22 cellular contexts compared by ENCODE assay signal in genomic region chr5:112379541-112380325, GRCh38. TPM values are rescaled to one million over a fixed set of nuclear protein-coding genes. Genes with fewer than 3 reads are reported as not detected.
"Had no signal": no experiment of that assay in that cellular context is flagged by ENCODE, and none has a peak within 500 bp of the region (broad histone marks: within the 10 kb centered on the region; RNA-seq: fewer than 3 reads in every experiment).

No MANE protein-coding gene starts in this region.

- H3K9me3 ChIP-seq: esophagus squamous epithelium, neutrophil, ovary, sigmoid colon, thoracic aorta, upper lobe of left lung had no signal

- DNase-seq: activated CD4-positive, alpha-beta T cell treated with anti-CD3 and anti-CD28 coated beads for 1 hour; activated CD4-positive, alpha-beta T cell treated with anti-CD3 and anti-CD28 coated beads, Interleukin-2, amount 50 U/mL, for 1 hour; activated CD8-positive, alpha-beta T cell treated with anti-CD3 and anti-CD28 coated beads, Interleukin-2, amount 10 ng/mL, durations not matched to agents 7 days and 5 days; activated gamma-delta T cell treated with Interleukin-2 at 50 U/mL for 16 hours; aorta; brain microvascular endothelial cell; central memory CD4-positive, alpha-beta T cell; effector memory CD4-positive, alpha-beta T cell; esophagus squamous epithelium; naive thymus-derived CD8-positive, alpha-beta T cell; ovary; sigmoid colon; stimulated activated CD4-positive, alpha-beta T cell treated with anti-CD3 and anti-CD28 coated beads, Interleukin-2, amount 100 ng/mL, for 48 hours; stimulated activated naive CD4-positive, alpha-beta T cell treated with Interleukin-2 at 50 U/mL for 16 hours; T-helper 9 cell; upper lobe of left lung had no signal

- H3K27ac Mint-ChIP-seq: activated CD8-positive, alpha-beta T cell treated with anti-CD3 and anti-CD28 coated beads, Interleukin-2, amount 10 ng/mL, durations not matched to agents 7 days and 5 days; activated naive CD4-positive, alpha-beta T cell treated with anti-CD3 and anti-CD28 coated beads, Interleukin-2, amount 50 U/mL, for 72 hours; activated T-helper 1 cell treated with anti-CD3 and anti-CD28 coated beads, Interleukin-12 subunit alpha, Interleukin-12 subunit beta, Interleukin-2, Interleukin-4 antibody, amounts not matched to agents 30 ng/mL and 10 ng/mL and 1 ng/mL, durations not matched to agents 14 hours and 24 hours and 36 hours; naive thymus-derived CD8-positive, alpha-beta T cell had no signal

- H3K27ac ChIP-seq: brain microvascular endothelial cell, esophagus squamous epithelium, neutrophil, ovary, sigmoid colon, thoracic aorta, upper lobe of left lung had no signal

- H3K27me3 ChIP-seq: brain microvascular endothelial cell, esophagus squamous epithelium, neutrophil, ovary, sigmoid colon, upper lobe of left lung had no signal

- H3K36me3 Mint-ChIP-seq: activated naive CD4-positive, alpha-beta T cell treated with anti-CD3 and anti-CD28 coated beads, Interleukin-2, amount 50 U/mL, for 72 hours; naive thymus-derived CD8-positive, alpha-beta T cell had no signal

- H3K4me3 ChIP-seq: esophagus squamous epithelium, lung, ovary, sigmoid colon, thoracic aorta, upper lobe of left lung had no signal

- H3K4me3 Mint-ChIP-seq: activated CD8-positive, alpha-beta T cell treated with anti-CD3 and anti-CD28 coated beads, Interleukin-2, amount 10 ng/mL, durations not matched to agents 7 days and 5 days; activated T-helper 1 cell treated with anti-CD3 and anti-CD28 coated beads, Interleukin-12 subunit alpha, Interleukin-12 subunit beta, Interleukin-2, Interleukin-4 antibody, amounts not matched to agents 30 ng/mL and 10 ng/mL and 1 ng/mL, durations not matched to agents 14 hours and 24 hours and 36 hours; naive thymus-derived CD8-positive, alpha-beta T cell had no signal

- H3K4me1 Mint-ChIP-seq: naive thymus-derived CD8-positive, alpha-beta T cell had no signal

- H3K4me1 ChIP-seq: upper lobe of left lung had no signal

- ATAC-seq: activated CD8-positive, alpha-beta T cell treated with anti-CD3 and anti-CD28 coated beads, Interleukin-2, amount 10 ng/mL, durations not matched to agents 7 days and 5 days; activated naive CD4-positive, alpha-beta T cell treated with anti-CD3 and anti-CD28 coated beads, Interleukin-2, amount 50 U/mL, for 72 hours; left lobe of liver; naive thymus-derived CD8-positive, alpha-beta T cell had no signal

- H3K9me3 Mint-ChIP-seq: activated naive CD4-positive, alpha-beta T cell treated with anti-CD3 and anti-CD28 coated beads, Interleukin-2, amount 50 U/mL, for 72 hours; activated T-helper 1 cell treated with anti-CD3 and anti-CD28 coated beads, Interleukin-12 subunit alpha, Interleukin-12 subunit beta, Interleukin-2, Interleukin-4 antibody, amounts not matched to agents 30 ng/mL and 10 ng/mL and 1 ng/mL, durations not matched to agents 14 hours and 24 hours and 36 hours had no signal

- H3K36me3 ChIP-seq: brain microvascular endothelial cell, neutrophil, ovary, sigmoid colon, thoracic aorta, upper lobe of left lung had no signal

RNA-seq across cellular contexts. Expression of gene EPB41L4A, which starts 39.3 kb away (rescaled TPM):
- total RNA-seq: activated T-helper 1 cell treated with anti-CD3 and anti-CD28 coated beads, Interleukin-12 subunit alpha, Interleukin-12 subunit beta, Interleukin-2, Interleukin-4 antibody, amounts not matched to agents 30 ng/mL and 10 ng/mL and 1 ng/mL, durations not matched to agents 14 hours and 24 hours and 36 hours had no signal
